In genomic region chr17:44123356-44124117, GRCh38 we compare ENCODE assay signal across 1 cellular context.
TF ChIP-seq lines count a peak whose summit lies in the region.

Gene HDAC5 (minus strand): TSS chr17:44123641. CDS start chr17:44117515, 6,126 bp downstream.

TF ChIP-seq in K562, 482 proteins besides CTCF, POLR2A, EP300 and RAD21 (continued from another document and continues in another):
- peak in 1 of 3 experiments; percentile 51; a peak in 1 of 6 replicates for TF ChIP-seq ZBTB11 (CRISPR knock-in tag; IDR thresholded peaks at IDR 0.05)
- peak in 1 of 2 experiments; percentile 77; a peak in 2 of 4 replicates for TF ChIP-seq NONO (IDR thresholded peaks at IDR 0.05; ENCODE audit: low read depth in 2 of 2, low read length in 1 of 2)
- no peak for TF ChIP-seq ZBTB17 (CRISPR knock-in tag; IDR thresholded peaks at IDR 0.05)
- TF ChIP-seq NKRF (IDR thresholded peaks at IDR 0.05; ENCODE audit: borderline replicate concordance), result 0 out of 2 replicates have a peak, but pooled peaks have one; percentile 27
- TF ChIP-seq CBFB (CRISPR knock-in tag; IDR thresholded peaks at IDR 0.05), result peak; percentile 58; the same call in 1 of the 2 replicates
- TF ChIP-seq CBX3 (IDR thresholded peaks at IDR 0.05; ENCODE audit: borderline replicate concordance in 1 of 2, low read length in 2 of 2), result 0 out of 3 replicates have a peak, but pooled peaks of 1 of the 2 experiments have one; percentile 43
- TF ChIP-seq RBBP5 (IDR thresholded peaks at IDR 0.05; ENCODE audit: borderline replicate concordance, insufficient read depth, low read length, poor library complexity, severe bottlenecking), result peak; percentile 71
- TF ChIP-seq NFXL1 (CRISPR knock-in tag; IDR thresholded peaks at IDR 0.05), result no peak
- TF ChIP-seq HMGN3 (IDR thresholded peaks at IDR 0.05; ENCODE audit: borderline replicate concordance, extremely low read depth, insufficient read length, low read depth, low read length), result peak; percentile 38
- TF ChIP-seq MYBL2 (IDR thresholded peaks at IDR 0.05; ENCODE audit: low read depth), result no peak
- TF ChIP-seq MYBL2 (CRISPR knock-in tag; IDR thresholded peaks at IDR 0.05; ENCODE audit: borderline replicate concordance), result no peak
- no peak for TF ChIP-seq ZNF384 (IDR thresholded peaks at IDR 0.05; ENCODE audit: low read depth, low read length)
- no peak for TF ChIP-seq ZNF75A (CRISPR knock-in tag; IDR thresholded peaks at IDR 0.05)
- TF ChIP-seq ZBTB33 (CRISPR knock-in tag; IDR thresholded peaks at IDR 0.05), result no peak
- no peak for TF ChIP-seq ZNF140 (CRISPR knock-in tag; IDR thresholded peaks at IDR 0.05)
- TF ChIP-seq ZFPM2 (CRISPR knock-in tag; IDR thresholded peaks at IDR 0.05), result no peak
- TF ChIP-seq STAG1 (CRISPR knock-in tag; IDR thresholded peaks at IDR 0.05; ENCODE audit: borderline replicate concordance), result no peak
- no peak for TF ChIP-seq RUNX1 (IDR thresholded peaks at IDR 0.05; ENCODE audit: low read depth)
- TF ChIP-seq ZNF274 (IDR thresholded peaks at IDR 0.05; ENCODE audit: borderline replicate concordance, low read depth, low read length), result no peak
- TF ChIP-seq RERE (CRISPR knock-in tag; IDR thresholded peaks at IDR 0.05; ENCODE audit: borderline replicate concordance), result no peak
- peak; percentile 76 for TF ChIP-seq ZFX (CRISPR knock-in tag; IDR thresholded peaks at IDR 0.05)
- no peak for TF ChIP-seq THRB (CRISPR knock-in tag; conservative IDR thresholded peaks at IDR 0.05)
- TF ChIP-seq CBX1 (IDR thresholded peaks at IDR 0.05; ENCODE audit: low read depth), result peak; percentile 34; the same call in 1 of the 2 replicates
- TF ChIP-seq RB1 (IDR thresholded peaks at IDR 0.05; ENCODE audit: low read depth), result peak; percentile 69
- TF ChIP-seq HDAC3 (IDR thresholded peaks at IDR 0.05; ENCODE audit: borderline replicate concordance, partially characterized antibody), result peak; percentile 52
- no peak for TF ChIP-seq CUX1 (CRISPR knock-in tag; IDR thresholded peaks at IDR 0.05)
- no peak for TF ChIP-seq SRF (CRISPR knock-in tag; IDR thresholded peaks at IDR 0.05)
- 0 out of 2 replicates have a peak, but pooled peaks have one; percentile 62 for TF ChIP-seq NBN (IDR thresholded peaks at IDR 0.05; ENCODE audit: low read depth)
- peak; percentile 43; the same call in 1 of the 2 replicates for TF ChIP-seq KLF13 (tag; IDR thresholded peaks at IDR 0.05; ENCODE audit: borderline replicate concordance, low read depth)
- TF ChIP-seq NR1H2 (CRISPR knock-in tag; IDR thresholded peaks at IDR 0.05), result no peak
- TF ChIP-seq KDM2B (CRISPR knock-in tag; IDR thresholded peaks at IDR 0.05), result no peak
- no peak for TF ChIP-seq BRCA1 (IDR thresholded peaks at IDR 0.05)
- TF ChIP-seq BRCA1 (CRISPR knock-in tag; IDR thresholded peaks at IDR 0.05), result no peak
- TF ChIP-seq ILK (tag; IDR thresholded peaks at IDR 0.05; ENCODE audit: borderline replicate concordance, low read depth), result no peak
- no peak for TF ChIP-seq ZNF398 (CRISPR knock-in tag; IDR thresholded peaks at IDR 0.05)
